In the genomic region with DNA sequence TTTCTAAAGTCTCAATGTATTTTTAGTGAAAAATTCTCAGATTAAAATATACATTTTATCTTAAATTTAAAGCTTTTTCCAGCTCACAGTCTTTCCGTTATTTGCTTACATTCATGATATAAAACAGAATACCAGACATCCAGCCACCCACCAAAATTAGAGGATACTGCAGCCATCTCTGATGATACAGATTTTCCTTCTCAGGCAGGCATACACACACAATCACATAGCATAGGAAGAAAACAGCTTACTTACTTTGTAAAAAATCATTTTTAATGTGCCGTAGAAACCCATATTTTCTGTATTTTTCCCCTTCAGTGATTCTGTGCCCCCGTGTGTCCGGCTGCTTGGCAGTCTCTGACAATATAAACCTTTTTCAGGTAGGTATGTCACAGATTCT, we compare ENCODE assay signal across 8 cellular contexts.
DNase-seq lines count a peak whose midpoint lies in the region; ATAC-seq and TF ChIP-seq lines count a peak whose summit lies in the region.

No MANE protein-coding gene starts in this region.

- no peak for TF ChIP-seq CTCF in glutamatergic neuron (IDR thresholded peaks at IDR 0.05; ENCODE audit: partially characterized antibody, unreplicated experiment)
- TF ChIP-seq CTCF in smooth muscle cell (IDR thresholded peaks at IDR 0.05; ENCODE audit: borderline replicate concordance, insufficient read depth, poor library complexity, severe bottlenecking), result no peak

- no peaks in the 10 kb centered on the region for H3K27me3 Mint-ChIP-seq in glutamatergic neuron (ENCODE audit: unreplicated experiment)

- peaks cover 33% of the 10 kb centered on the region for H3K79me2 ChIP-seq in smooth muscle cell (ENCODE audit: low read depth)

- ATAC-seq in GM19467 (IDR thresholded peaks at IDR 0.05; ENCODE audit: unreplicated experiment), result peak; percentile 15

- 52% methylated on average over 4 of the region's 4 CpGs for WGBS in smooth muscle cell (ENCODE audit: low lambda C conversion rate)

- H3K4me1 ChIP-seq in SJSA1 (replicated peaks) (peaks cover 4% of the 10 kb centered on the region; the same call in 1 of the 2 replicates), smooth muscle cell (ENCODE audit: low read depth) (peaks cover 11% of the 10 kb centered on the region)

- peak overlapping the region; percentile 93 for H3K4me3 Mint-ChIP-seq in glutamatergic neuron (ENCODE audit: unreplicated experiment)

- H3K27me3 ChIP-seq in SJSA1 (replicated peaks) (no peaks in the 10 kb centered on the region), smooth muscle cell (ENCODE audit: low read depth) (no peaks in the 10 kb centered on the region), H7 (ENCODE audit: control insufficient read depth, insufficient read depth, low read length) (no peaks in the 10 kb centered on the region)

- no peaks in the 10 kb centered on the region for H3K9me3 Mint-ChIP-seq in glutamatergic neuron (ENCODE audit: unreplicated experiment)

- H3K9ac ChIP-seq in smooth muscle cell (ENCODE audit: low read depth), result peak overlapping the region; percentile 53

- DNase-seq in SJSA1 (ENCODE audit: low read depth in 1 of 2, low spot score in 2 of 2), result no peak
- no peak for DNase-seq in glutamatergic neuron
- DNase-seq in smooth muscle cell (lab: John Stamatoyannopoulos, UW; ENCODE audit: unreplicated experiment), result no peak
- no peak for DNase-seq in H7
- no peak for DNase-seq in RKO (ENCODE audit: low spot score)
- DNase-seq in NCI-H1417 treated with DMSO at 0.1 percent for 48 hours (lab: John Stamatoyannopoulos, UW), result no peak
- no peak for DNase-seq in SIG-M5 treated with dmso at 0.1 percent for 504 hours (lab: John Stamatoyannopoulos, UW; ENCODE audit: unreplicated experiment)

- no peak overlapping the region for H3K27ac ChIP-seq in SJSA1
- peak overlapping the region; percentile 83 for H3K27ac ChIP-seq in smooth muscle cell (ENCODE audit: low read depth)

- no peaks in the 10 kb centered on the region for H3F3A ChIP-seq in smooth muscle cell (ENCODE audit: low read depth)

- peak overlapping the region; percentile 9 for H2AFZ ChIP-seq in smooth muscle cell (ENCODE audit: low read depth)

- H3K4me2 ChIP-seq in smooth muscle cell, result peak overlapping the region; percentile 79

- H4K20me1 ChIP-seq in smooth muscle cell (ENCODE audit: low read depth), result no peaks in the 10 kb centered on the region

- no peaks in the 10 kb centered on the region for H3K36me3 Mint-ChIP-seq in glutamatergic neuron (ENCODE audit: unreplicated experiment)

- no peaks in the 10 kb centered on the region for H3K9me3 ChIP-seq in SJSA1 (replicated peaks)
- H3K9me3 ChIP-seq in smooth muscle cell (replicated peaks; ENCODE audit: low read depth), result no peaks in the 10 kb centered on the region

- H3K4me1 Mint-ChIP-seq in glutamatergic neuron (ENCODE audit: low read depth, unreplicated experiment), result peaks cover 20% of the 10 kb centered on the region

- H3K36me3 ChIP-seq in SJSA1 (no peaks in the 10 kb centered on the region), smooth muscle cell (ENCODE audit: low read depth) (no peaks in the 10 kb centered on the region), H7 (replicated peaks; ENCODE audit: control insufficient read depth, insufficient read depth, low read length) (no peaks in the 10 kb centered on the region)

- peak overlapping the region; percentile 22 for H3K4me3 ChIP-seq in SJSA1
- peak overlapping the region; percentile 48 for H3K4me3 ChIP-seq in smooth muscle cell
- H3K4me3 ChIP-seq in H7 (ENCODE audit: insufficient read depth, low read depth, low read length), result no peak overlapping the region

- H3K27ac Mint-ChIP-seq in glutamatergic neuron (ENCODE audit: unreplicated experiment), result peak overlapping the region; percentile 95
